16 cellular contexts compared by ENCODE assay signal in the genomic region with DNA sequence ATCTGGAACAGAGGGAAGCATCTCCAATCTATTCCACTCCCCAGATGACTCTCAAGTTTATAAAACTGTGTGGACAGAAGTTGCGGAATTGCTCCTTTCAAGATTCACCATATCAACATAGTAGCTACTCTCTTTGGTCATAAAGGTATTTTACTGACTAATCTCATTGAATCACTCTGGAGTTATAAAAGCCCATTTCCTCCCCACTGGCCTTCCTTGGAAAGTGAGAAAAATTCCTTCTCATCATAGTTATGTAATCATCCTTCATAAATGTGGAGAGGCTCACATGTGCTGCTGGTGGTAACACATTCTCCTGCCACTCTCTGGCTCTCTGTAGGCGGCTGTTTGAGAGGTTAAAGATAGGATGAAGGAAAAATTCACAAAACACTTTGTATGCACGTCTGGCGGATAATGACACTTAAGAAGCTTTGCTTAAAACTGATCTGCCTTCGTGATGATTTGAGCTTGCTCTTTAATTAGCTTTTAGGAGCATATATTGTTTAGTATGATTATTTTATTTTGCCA.
DNase-seq lines count a peak whose midpoint lies in the region; ATAC-seq and TF ChIP-seq lines count a peak whose summit lies in the region.
"Had no signal": no experiment of that assay in that cellular context is flagged by ENCODE, and none has a peak within 500 bp of the region (broad histone marks: within the 10 kb centered on the region; RNA-seq: fewer than 3 reads in every experiment).

No MANE protein-coding gene starts in this region.

- no peak overlapping the region for H2BK5ac ChIP-seq in neuronal stem cell (ENCODE audit: low read length)

- H3K4me3 ChIP-seq in A673 (ENCODE audit: low read depth, low read length, poor library complexity, severe bottlenecking) (no peak overlapping the region), neuronal stem cell (ENCODE audit: low read length in 2 of 2) (no peak overlapping the region)

- H3K36me3 ChIP-seq in A673 (ENCODE audit: insufficient read depth, low read length, poor library complexity, severe bottlenecking) (no peaks in the 10 kb centered on the region), neuronal stem cell (replicated peaks in 1 of 2; ENCODE audit: control insufficient read depth in 2 of 2, insufficient read depth in 2 of 2, low read length in 2 of 2) (no peaks in the 10 kb centered on the region)

- H3K4me1 ChIP-seq in A673 (ENCODE audit: insufficient read depth, low read length, poor library complexity, severe bottlenecking) (no peaks in the 10 kb centered on the region), neuronal stem cell (ENCODE audit: control insufficient read depth in 2 of 2, insufficient read depth in 1 of 2, low read depth in 1 of 2, low read length in 2 of 2) (no peaks in the 10 kb centered on the region)

- no peak overlapping the region for H2BK120ac ChIP-seq in neuronal stem cell (ENCODE audit: low read depth, low read length)

- no peak overlapping the region for H3K23ac ChIP-seq in neuronal stem cell (ENCODE audit: low read depth, low read length, poor library complexity)

- DNase-seq in A673 (ENCODE audit: low spot score) (peak; percentile 10), NCI-H82 treated with DMSO at 0.1 percent for 48 hours (lab: John Stamatoyannopoulos, UW; ENCODE audit: unreplicated experiment) (peak; percentile 73), caudate nucleus (lab: John Stamatoyannopoulos, UW) (peak in 23 of 61 donors; percentile 2 to 82 (median 31)), occipital lobe (lab: John Stamatoyannopoulos, UW) (peak; percentile 34), neuronal stem cell (ENCODE audit: low spot score) (no peak), NCI-H146 (lab: John Stamatoyannopoulos, UW) (no peak)
- DNase-seq: 8988T, IMR-90, MV-4-11, NCI-H1105 treated with DMSO at 0.1 percent for 48 hours, NCI-H187 treated with DMSO at 0.1 percent for 48 hours, NCI-H510A, Right ventricle myocardium superior had no signal

- H3K9me3 ChIP-seq in A673 (ENCODE audit: low read depth, low read length, poor library complexity, severe bottlenecking) (no peaks in the 10 kb centered on the region), neuronal stem cell (replicated peaks in 1 of 2; ENCODE audit: control insufficient read depth in 2 of 2, insufficient read depth in 1 of 2, low read depth in 1 of 2, low read length in 2 of 2) (peaks cover 0 to 1% of the 10 kb centered on the region in 2 donors)

- H3K79me1 ChIP-seq in neuronal stem cell (ENCODE audit: low read depth, low read length) = no peaks in the 10 kb centered on the region

- BruUV-seq in A673 (replicated peaks; lab: Mats Ljungman, UMichigan) = no TSS peak

- no peak overlapping the region for H2AFZ ChIP-seq in neuronal stem cell (ENCODE audit: low read length)

- CTCF ChIA-PET in A673 (lab: Charles Lee) = no interaction called here

- no peak overlapping the region for H3K4me2 ChIP-seq in neuronal stem cell (ENCODE audit: insufficient read depth, low read length, poor library complexity, severe bottlenecking)
- H3K4me2 ChIP-seq: KMS-11 had no signal

- H3K14ac ChIP-seq in neuronal stem cell (ENCODE audit: low read length) = no peak overlapping the region

- POLR2A ChIA-PET in A673 (lab: Charles Lee; ENCODE audit: low non-redundant PET) = no interaction called here

- H4K8ac ChIP-seq in neuronal stem cell (ENCODE audit: low read depth, low read length) = no peak overlapping the region

- H2BK15ac ChIP-seq in neuronal stem cell (ENCODE audit: low read length) = no peak overlapping the region

- no CpG with 5 or more reads among the region's 5 CpGs for WGBS in neuronal stem cell (ENCODE audit: extremely low coverage in 2 of 2, insufficient read length in 2 of 2, insufficient replicate concordance in 1 of 2), 2 donors

- H3K27ac ChIP-seq in A673 (ENCODE audit: low read depth, low read length, poor library complexity, severe bottlenecking) = no peak overlapping the region
- H3K27ac ChIP-seq in caudate nucleus (ENCODE audit: low read depth, low read length) = peak overlapping the region; percentile 14
- no peak overlapping the region for H3K27ac ChIP-seq in neuronal stem cell (replicated peaks; ENCODE audit: low read length)
- H3K27ac ChIP-seq: KMS-11 had no signal

- no peak overlapping the region for H3K9ac ChIP-seq in neuronal stem cell (ENCODE audit: low read depth, low read length, poor library complexity)
- H3K9ac ChIP-seq: KMS-11 had no signal

- H4K91ac ChIP-seq in neuronal stem cell (ENCODE audit: low read depth, low read length, poor library complexity) = no peak overlapping the region

- intact Hi-C loops in A673 (cut with micrococcal nuclease; ENCODE audit: unreplicated experiment) = no loop called here

- H2AK5ac ChIP-seq in neuronal stem cell (ENCODE audit: low read depth, low read length) = no peak overlapping the region

- no peak for ATAC-seq in GM21390 (IDR thresholded peaks at IDR 0.05; ENCODE audit: unreplicated experiment)
- ATAC-seq: Panc1 had no signal

- H3K27me3 ChIP-seq in A673 (replicated peaks; ENCODE audit: insufficient read depth, low read depth, low read length, poor library complexity) (no peaks in the 10 kb centered on the region), neuronal stem cell (ENCODE audit: control insufficient read depth in 3 of 3, insufficient read depth in 3 of 3, low read depth in 1 of 3, low read length in 3 of 3) (no peaks in the 10 kb centered on the region)

- no peak overlapping the region for H3K4ac ChIP-seq in neuronal stem cell (ENCODE audit: low read length)

- H2BK12ac ChIP-seq in neuronal stem cell (ENCODE audit: low read length) = no peak overlapping the region

- no peak for TF ChIP-seq CTCF in A673 (conservative IDR thresholded peaks at IDR 0.05; ENCODE audit: low read depth, low read length)

- H3K18ac ChIP-seq in neuronal stem cell (ENCODE audit: low read length) = no peak overlapping the region

Comparison
In these comparisons a context has a peak if more than half of its experiments do, and no peak if none do; other contexts are left out.
1. DNase-seq: peak in A673 (single experiment), NCI-H82 treated with DMSO at 0.1 percent for 48 hours (single experiment) and occipital lobe (single experiment); none in neuronal stem cell (single experiment) and NCI-H146 (single experiment).